In genomic region chr14:63764103-63764502, GRCh38 we compare ENCODE assay signal across 26 cellular contexts.
"Had no signal": no experiment of that assay in that cellular context is flagged by ENCODE, and none has a peak within 500 bp of the region (broad histone marks: within the 10 kb centered on the region; RNA-seq: fewer than 3 reads in every experiment).

No MANE protein-coding gene starts in this region.

- H3K27me3 Mint-ChIP-seq: activated naive CD8-positive, alpha-beta T cell treated with anti-CD3 and anti-CD28 coated beads for 36 hours; natural killer cell treated with Interleukin-12 subunit alpha and Interleukin-12 subunit beta and Interleukin-15 and Interleukin-18, amount 100 ng/mL, for 72 hours; progenitor cell of endocrine pancreas had no signal

- H3K4me3 ChIP-seq: adrenal gland, body of pancreas, dorsolateral prefrontal cortex, gastroesophageal sphincter, smooth muscle cell, tibial nerve had no signal

- DNase-seq: activated CD4-positive, alpha-beta T cell treated with anti-CD3 and anti-CD28 coated beads for 48 hours; activated CD4-positive, alpha-beta T cell treated with anti-CD3 and anti-CD28 coated beads, Interleukin-2, amount 50 U/mL, for 48 hours; activated CD8-positive, alpha-beta memory T cell treated with anti-CD3 and anti-CD28 coated beads for 24 hours; activated effector memory CD4-positive, alpha-beta T cell treated with Interleukin-2 at 50 U/mL for 16 hours; activated naive CD4-positive, alpha-beta T cell treated with anti-CD3 and anti-CD28 coated beads for 36 hours; activated naive CD8-positive, alpha-beta T cell treated with anti-CD3 and anti-CD28 coated beads for 36 hours; adrenal gland; aorta; body of pancreas; dorsolateral prefrontal cortex; effector memory CD4-positive, alpha-beta T cell; hippocampal formation; kidney; left colon; stimulated activated CD4-positive, alpha-beta T cell treated with anti-CD3 and anti-CD28 coated beads, Interleukin-15, amount 100 ng/mL, for 24 hours; stimulated activated CD4-positive, alpha-beta T cell treated with anti-CD3 and anti-CD28 coated beads, Interleukin-2, amount 100 ng/mL, for 24 hours; stimulated activated naive CD4-positive, alpha-beta T cell treated with Interleukin-2 at 50 U/mL for 16 hours; WERI-Rb-1 had no signal

- H3K36me3 ChIP-seq: adrenal gland, gastroesophageal sphincter, tibial nerve, WERI-Rb-1 had no signal

- H3K4me1 ChIP-seq: body of pancreas, gastroesophageal sphincter had no signal

- H3K4me3 Mint-ChIP-seq: activated naive CD4-positive, alpha-beta T cell treated with anti-CD3 and anti-CD28 coated beads for 36 hours; activated naive CD8-positive, alpha-beta T cell treated with anti-CD3 and anti-CD28 coated beads for 36 hours; natural killer cell treated with Interleukin-12 subunit alpha and Interleukin-12 subunit beta and Interleukin-15 and Interleukin-18, amount 100 ng/mL, for 72 hours had no signal

- FAIRE-seq: colon, kidney had no signal

- H3K27me3 ChIP-seq: adrenal gland, body of pancreas, dorsolateral prefrontal cortex, gastroesophageal sphincter, tibial nerve had no signal

- H3K27ac ChIP-seq: adrenal gland, body of pancreas, dorsolateral prefrontal cortex, gastroesophageal sphincter, tibial nerve, WERI-Rb-1 had no signal

- H3K27ac Mint-ChIP-seq: activated naive CD4-positive, alpha-beta T cell treated with anti-CD3 and anti-CD28 coated beads for 36 hours; activated naive CD8-positive, alpha-beta T cell treated with anti-CD3 and anti-CD28 coated beads for 36 hours; natural killer cell treated with Interleukin-12 subunit alpha and Interleukin-12 subunit beta and Interleukin-15 and Interleukin-18, amount 100 ng/mL, for 72 hours; progenitor cell of endocrine pancreas had no signal

- H3K4me2 ChIP-seq: smooth muscle cell had no signal

- ATAC-seq: activated CD4-positive, CD25-positive, alpha-beta regulatory T cell treated with anti-CD3 and anti-CD28 coated beads, Interleukin-2, amount 50 U/mL, for 24 hours; body of pancreas; gastroesophageal sphincter; left colon; natural killer cell treated with Interleukin-12 subunit alpha and Interleukin-12 subunit beta and Interleukin-15 and Interleukin-18, amount 100 ng/mL, for 72 hours; sciatic nerve had no signal

- H3K36me3 Mint-ChIP-seq: activated naive CD8-positive, alpha-beta T cell treated with anti-CD3 and anti-CD28 coated beads for 36 hours; natural killer cell treated with Interleukin-12 subunit alpha and Interleukin-12 subunit beta and Interleukin-15 and Interleukin-18, amount 100 ng/mL, for 72 hours had no signal

- H3K9me3 ChIP-seq: adrenal gland, body of pancreas, gastroesophageal sphincter, tibial nerve had no signal

- H3K9me3 Mint-ChIP-seq: activated naive CD4-positive, alpha-beta T cell treated with anti-CD3 and anti-CD28 coated beads for 36 hours; activated naive CD8-positive, alpha-beta T cell treated with anti-CD3 and anti-CD28 coated beads for 36 hours; natural killer cell treated with Interleukin-12 subunit alpha and Interleukin-12 subunit beta and Interleukin-15 and Interleukin-18, amount 100 ng/mL, for 72 hours had no signal
